10 cellular contexts compared by ENCODE assay signal in the genomic region with DNA sequence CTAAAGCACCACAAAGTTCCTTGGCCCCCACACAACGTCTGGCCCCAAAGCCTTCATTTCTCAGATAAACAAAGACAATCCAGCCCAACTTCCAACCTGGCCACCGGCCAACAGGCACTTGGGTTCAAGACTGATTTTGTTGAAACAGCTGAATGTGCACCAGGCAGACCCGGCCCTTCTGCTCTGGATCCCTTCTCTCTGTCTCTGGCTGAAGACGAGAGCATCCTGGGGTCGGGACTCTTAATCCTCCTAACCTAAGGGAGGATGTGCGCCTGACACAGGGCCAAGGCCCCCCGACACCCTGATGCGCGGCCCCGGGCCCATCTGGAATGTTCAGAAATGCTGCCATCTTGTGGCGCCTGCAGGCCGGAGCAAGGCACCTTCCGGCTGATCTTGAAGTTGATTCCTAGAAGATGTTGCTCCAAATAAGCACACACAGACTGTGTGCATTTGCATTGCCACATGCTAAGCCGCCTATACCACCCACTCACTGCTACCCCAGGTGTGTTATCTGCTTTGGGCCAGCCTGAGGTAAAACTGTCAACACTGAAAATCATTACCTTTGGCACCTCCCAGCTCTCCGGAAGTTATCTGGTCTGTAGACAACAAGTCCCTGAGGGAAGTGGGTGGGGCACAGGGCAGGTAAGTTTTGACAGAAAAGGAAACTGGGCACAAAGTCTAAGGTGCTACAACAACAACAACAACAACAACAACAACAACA.
DNase-seq lines count a peak whose midpoint lies in the region; ATAC-seq and TF ChIP-seq lines count a peak whose summit lies in the region.
"Had no signal": no experiment of that assay in that cellular context is flagged by ENCODE, and none has a peak within 500 bp of the region (broad histone marks: within the 10 kb centered on the region; RNA-seq: fewer than 3 reads in every experiment).

No MANE protein-coding gene starts in this region.

- peaks cover 0 to 22% (median 0%) of the 10 kb centered on the region in 4 donors for H3K27me3 ChIP-seq in esophagus squamous epithelium
- H3K27me3 ChIP-seq: SJSA1 had no signal

- no peaks in the 10 kb centered on the region for H3K36me3 Mint-ChIP-seq in nephron (ENCODE audit: low read depth)

- 24 to 42% methylated on average over 2 to 5 of the region's 15 CpGs for WGBS in esophagus squamous epithelium, 2 donors

- DNase-seq in COR-L47 (lab: John Stamatoyannopoulos, UW): peak; percentile 24
- DNase-seq in RPMI8226: peak; percentile 28
- DNase-seq in esophagus squamous epithelium (lab: John Stamatoyannopoulos, UW): no peak
- no peak for DNase-seq in cerebellar nuclear complex (lab: John Stamatoyannopoulos, UW)

- no peaks in the 10 kb centered on the region for H3K36me3 ChIP-seq in esophagus squamous epithelium
- H3K36me3 ChIP-seq: SJSA1 had no signal

- peak; percentile 66 for ATAC-seq in GM19351 (IDR thresholded peaks at IDR 0.05; ENCODE audit: unreplicated experiment)
- ATAC-seq in GM21576 (IDR thresholded peaks at IDR 0.05; ENCODE audit: unreplicated experiment): no peak
- no peak for ATAC-seq in activated CD4-positive, CD25-positive, alpha-beta regulatory T cell treated with anti-CD3 and anti-CD28 coated beads, Interleukin-2, amount 50 U/mL, for 24 hours
- ATAC-seq: naive thymus-derived CD4-positive, alpha-beta T cell had no signal

- TF ChIP-seq CTCF in esophagus squamous epithelium (IDR thresholded peaks at IDR 0.05): peak; percentile 11 to 61 (median 47)
- TF ChIP-seq CTCF in nephron (IDR thresholded peaks at IDR 0.05; ENCODE audit: unreplicated experiment in 3 of 3): peak; percentile 71 to 74 (median 73)

- peak overlapping the region in 1 of 4 donors; percentile 44 for H3K4me3 ChIP-seq in esophagus squamous epithelium
- H3K4me3 ChIP-seq: SJSA1 had no signal

- peaks cover 10% of the 10 kb centered on the region for H3K4me1 Mint-ChIP-seq in nephron

- no peak overlapping the region for H3K27ac ChIP-seq in esophagus squamous epithelium
- H3K27ac ChIP-seq: SJSA1 had no signal

- intact Hi-C loops in esophagus squamous epithelium (cut with DNase I): no loop called here

- H3K4me1 ChIP-seq in esophagus squamous epithelium: peaks cover 0 to 7% (median 4%) of the 10 kb centered on the region in 3 donors

- peak overlapping the region in 1 of 3 experiments; percentile 19 for H3K4me3 Mint-ChIP-seq in nephron
- H3K4me3 Mint-ChIP-seq: naive thymus-derived CD4-positive, alpha-beta T cell had no signal

- no peaks in the 10 kb centered on the region for H3K9me3 ChIP-seq in esophagus squamous epithelium
- H3K9me3 ChIP-seq: SJSA1 had no signal

- H3K27me3 Mint-ChIP-seq in nephron (ENCODE audit: low read depth): peaks cover 60% of the 10 kb centered on the region

- no peak for TF ChIP-seq POLR2A in esophagus squamous epithelium (IDR thresholded peaks at IDR 0.05)

- H3K27ac Mint-ChIP-seq in nephron: peak overlapping the region in 1 of 3 experiments; percentile 32
- H3K27ac Mint-ChIP-seq: naive thymus-derived CD4-positive, alpha-beta T cell had no signal

- no peaks in the 10 kb centered on the region for H3K9me3 Mint-ChIP-seq in nephron

Comparison
In these comparisons a context has a peak if more than half of its experiments do, and no peak if none do; other contexts are left out.
1. DNase-seq: peak in COR-L47 (single experiment) and RPMI8226 (single experiment); none in esophagus squamous epithelium (single experiment) and cerebellar nuclear complex (0 of 2).